In genomic region chr6:93088675-93089575, GRCh38 we compare ENCODE assay signal across 1 cellular context.
TF ChIP-seq lines count a peak whose summit lies in the region.

No MANE protein-coding gene starts in this region.

TF ChIP-seq in GM23338, 12 proteins besides CTCF, POLR2A, EP300 and RAD21 (continued from another document):
- no peak for TF ChIP-seq ZNF462 (CRISPR knock-in tag; IDR thresholded peaks at IDR 0.05)
- no peak for TF ChIP-seq ZNF331 (CRISPR knock-in tag; IDR thresholded peaks at IDR 0.05; ENCODE audit: low read depth)
- no peak for TF ChIP-seq NANOG (IDR thresholded peaks at IDR 0.05; ENCODE audit: borderline replicate concordance)
- no peak for TF ChIP-seq JUNB (IDR thresholded peaks at IDR 0.05; ENCODE audit: unreplicated experiment)
- no peak for TF ChIP-seq EZH2phosphoT487 (IDR thresholded peaks at IDR 0.05; ENCODE audit: unreplicated experiment)
- TF ChIP-seq EZH2 (IDR thresholded peaks at IDR 0.05; ENCODE audit: low read depth, unreplicated experiment): no peak
- no peak for TF ChIP-seq POLR2AphosphoS5 (IDR thresholded peaks at IDR 0.05; ENCODE audit: low read depth)
- no peak for TF ChIP-seq STAT1 (IDR thresholded peaks at IDR 0.05; ENCODE audit: unreplicated experiment)
- TF ChIP-seq ETS1 (IDR thresholded peaks at IDR 0.05): no peak
- TF ChIP-seq CREB1 (CRISPR knock-in tag; IDR thresholded peaks at IDR 0.05; ENCODE audit: low read depth): no peak
- TF ChIP-seq, protein P1, sequence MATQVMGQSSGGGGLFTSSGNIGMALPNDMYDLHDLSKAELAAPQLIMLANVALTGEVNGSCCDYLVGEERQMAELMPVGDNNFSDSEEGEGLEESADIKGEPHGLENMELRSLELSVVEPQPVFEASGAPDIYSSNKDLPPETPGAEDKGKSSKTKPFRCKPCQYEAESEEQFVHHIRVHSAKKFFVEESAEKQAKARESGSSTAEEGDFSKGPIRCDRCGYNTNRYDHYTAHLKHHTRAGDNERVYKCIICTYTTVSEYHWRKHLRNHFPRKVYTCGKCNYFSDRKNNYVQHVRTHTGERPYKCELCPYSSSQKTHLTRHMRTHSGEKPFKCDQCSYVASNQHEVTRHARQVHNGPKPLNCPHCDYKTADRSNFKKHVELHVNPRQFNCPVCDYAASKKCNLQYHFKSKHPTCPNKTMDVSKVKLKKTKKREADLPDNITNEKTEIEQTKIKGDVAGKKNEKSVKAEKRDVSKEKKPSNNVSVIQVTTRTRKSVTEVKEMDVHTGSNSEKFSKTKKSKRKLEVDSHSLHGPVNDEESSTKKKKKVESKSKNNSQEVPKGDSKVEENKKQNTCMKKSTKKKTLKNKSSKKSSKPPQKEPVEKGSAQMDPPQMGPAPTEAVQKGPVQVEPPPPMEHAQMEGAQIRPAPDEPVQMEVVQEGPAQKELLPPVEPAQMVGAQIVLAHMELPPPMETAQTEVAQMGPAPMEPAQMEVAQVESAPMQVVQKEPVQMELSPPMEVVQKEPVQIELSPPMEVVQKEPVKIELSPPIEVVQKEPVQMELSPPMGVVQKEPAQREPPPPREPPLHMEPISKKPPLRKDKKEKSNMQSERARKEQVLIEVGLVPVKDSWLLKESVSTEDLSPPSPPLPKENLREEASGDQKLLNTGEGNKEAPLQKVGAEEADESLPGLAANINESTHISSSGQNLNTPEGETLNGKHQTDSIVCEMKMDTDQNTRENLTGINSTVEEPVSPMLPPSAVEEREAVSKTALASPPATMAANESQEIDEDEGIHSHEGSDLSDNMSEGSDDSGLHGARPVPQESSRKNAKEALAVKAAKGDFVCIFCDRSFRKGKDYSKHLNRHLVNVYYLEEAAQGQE (IDR thresholded peaks at IDR 0.05; ENCODE audit: unreplicated experiment): no peak
TF ChIP-seq in GM23338: peak in this region for 0.
